In the genomic region with DNA sequence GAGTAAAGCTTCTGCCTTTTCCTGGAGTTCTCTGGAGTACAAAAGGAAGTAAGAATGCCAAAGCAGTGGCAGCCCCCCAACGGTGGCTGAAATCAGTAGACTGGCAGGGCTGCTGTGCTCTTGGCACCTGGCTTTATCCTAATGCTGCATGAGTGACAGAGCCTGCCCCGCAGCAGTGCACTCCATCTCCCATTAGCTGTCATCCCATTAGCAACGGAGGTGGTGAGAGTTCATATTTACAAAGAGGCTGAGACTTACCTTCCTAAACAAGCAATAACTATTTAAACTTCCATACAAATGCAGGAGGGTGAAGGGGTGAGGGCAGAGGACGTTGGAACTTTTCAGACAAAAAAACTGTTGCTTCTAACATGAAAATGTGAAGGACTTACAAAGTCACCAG, we compare ENCODE assay signal across 17 cellular contexts.
"Had no signal": no experiment of that assay in that cellular context is flagged by ENCODE, and none has a peak within 500 bp of the region (broad histone marks: within the 10 kb centered on the region; RNA-seq: fewer than 3 reads in every experiment).

No MANE protein-coding gene starts in this region.

- H3K36me3 ChIP-seq: tibial artery, uterus, WERI-Rb-1 had no signal

- H3K4me1 ChIP-seq: uterus had no signal

- H3K4me3 Mint-ChIP-seq: naive thymus-derived CD8-positive, alpha-beta T cell had no signal

- DNase-seq: activated CD4-positive, alpha-beta T cell treated with anti-CD3 and anti-CD28 coated beads, Interleukin-2, amount 50 U/mL, for 48 hours; activated naive CD4-positive, alpha-beta T cell treated with anti-CD3 and anti-CD28 coated beads, Interleukin-2, amount 50 U/mL, for 16 hours; caudate nucleus; hippocampal formation; naive thymus-derived CD8-positive, alpha-beta T cell; right cardiac atrium; stimulated activated CD4-positive, alpha-beta T cell treated with anti-CD3 and anti-CD28 coated beads, Interleukin-15, amount 100 ng/mL, for 24 hours; stimulated activated CD4-positive, alpha-beta T cell treated with anti-CD3 and anti-CD28 coated beads, Interleukin-4, amount 100 ng/mL, for 1 hour; stimulated activated naive CD4-positive, alpha-beta T cell; tibial artery; uterus; WERI-Rb-1 had no signal

- H3K4me3 ChIP-seq: body of pancreas, skin epidermis, tibial artery, uterus had no signal

- H3K9me3 ChIP-seq: body of pancreas, tibial artery, uterus had no signal

- H3K27me3 Mint-ChIP-seq: progenitor cell of endocrine pancreas had no signal

- ATAC-seq: body of pancreas; esophagus mucosa; left lobe of liver; naive thymus-derived CD8-positive, alpha-beta T cell; right cardiac atrium had no signal

- H3K4me1 Mint-ChIP-seq: naive thymus-derived CD8-positive, alpha-beta T cell had no signal

- H3K27ac ChIP-seq: body of pancreas, skin epidermis, tibial artery, uterus, WERI-Rb-1 had no signal

- H3K27ac Mint-ChIP-seq: naive thymus-derived CD8-positive, alpha-beta T cell; progenitor cell of endocrine pancreas had no signal

- H3K27me3 ChIP-seq: body of pancreas, tibial artery, uterus had no signal

- H3K9me3 Mint-ChIP-seq: naive thymus-derived CD8-positive, alpha-beta T cell had no signal
